ENCODE assay signal across 8 cellular contexts in the genomic region with DNA sequence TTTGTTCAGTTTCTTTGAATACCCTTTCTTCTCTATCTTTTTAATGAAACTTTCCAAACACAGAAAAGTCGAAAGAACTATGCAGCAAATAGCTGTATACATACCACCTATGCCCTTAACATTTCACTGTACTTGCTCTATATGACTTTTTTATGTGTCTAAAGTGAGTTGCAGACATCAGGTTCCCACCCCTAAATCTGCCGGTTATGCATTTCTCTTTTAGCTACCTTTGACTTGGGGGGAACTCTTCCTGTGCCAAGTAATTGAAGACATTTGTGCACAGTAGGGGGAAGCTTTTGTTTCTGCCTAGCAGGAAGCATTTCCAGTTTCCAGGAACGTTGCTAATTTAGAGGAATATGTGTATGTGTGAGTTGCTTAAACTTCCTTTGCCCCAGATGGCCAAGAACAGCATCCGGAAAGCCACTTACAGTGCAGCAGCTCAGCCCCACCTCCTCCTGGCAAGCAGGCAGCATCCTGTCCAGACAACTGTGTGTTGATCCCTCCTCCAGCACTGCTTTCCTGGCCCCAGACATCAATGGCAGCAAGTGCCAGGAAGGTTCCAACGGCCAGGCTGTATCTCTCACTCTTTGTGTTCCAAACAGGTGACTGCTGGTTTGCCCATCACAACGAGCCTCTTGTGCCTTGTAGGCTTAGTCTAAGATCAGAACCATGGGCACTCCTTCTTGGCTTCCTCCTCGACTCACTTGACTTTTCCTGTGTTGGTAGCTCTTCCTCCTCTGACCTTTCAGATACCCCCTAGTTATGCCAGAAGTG. TPM values are rescaled to one million over a fixed set of nuclear protein-coding genes. Genes with fewer than 3 reads are reported as not detected.
A peak's percentile ranks its signal among the peaks of the same experiment; 100 is the strongest.
DNase-seq lines count a peak whose midpoint lies in the region; ATAC-seq and TF ChIP-seq lines count a peak whose summit lies in the region.
"Had no signal": no experiment of that assay in that cellular context is flagged by ENCODE, and none has a peak within 500 bp of the region (broad histone marks: within the 10 kb centered on the region; RNA-seq: fewer than 3 reads in every experiment).

No MANE protein-coding gene starts in this region.

- no peaks in the 10 kb centered on the region for H3K27me3 ChIP-seq in right cardiac atrium (ENCODE audit: control insufficient read depth, insufficient read depth)

- H3K4me3 Mint-ChIP-seq in stimulated activated naive CD8-positive, alpha-beta T cell treated with anti-CD3 and anti-CD28 coated beads, Interleukin-15, Interleukin-2, amounts not matched to agents 100 ng/mL and 50 ng/mL, for 24 hours: peak overlapping the region; percentile 40

- TF ChIP-seq CTCF in HFF-Myc (IDR thresholded peaks at IDR 0.05; ENCODE audit: low read depth, low read length, missing control alignments): no peak

- DNase-seq in HFF-Myc (ENCODE audit: extremely low read depth, low read depth): peak; percentile 37
- peak; percentile 54 to 65 for DNase-seq in activated T-cell treated with anti-CD3 and anti-CD28 coated beads, Interleukin-2, amount 50 U/mL, for 48 hours
- DNase-seq in right cardiac atrium: peak; percentile 79 to 90 (median 82)
- no peak for DNase-seq in stimulated activated CD4-positive, alpha-beta T cell treated with anti-CD3 and anti-CD28 coated beads, Interleukin-4, amount 100 ng/mL, for 24 hours
- DNase-seq: MV-4-11 had no signal

- no peaks in the 10 kb centered on the region for H3K9me3 ChIP-seq in right cardiac atrium (ENCODE audit: control insufficient read depth, low read length)

- intact Hi-C loops in right cardiac atrium (cut with DNase I): no loop called here

- no peaks in the 10 kb centered on the region for H3K27me3 Mint-ChIP-seq in stimulated activated naive CD8-positive, alpha-beta T cell treated with anti-CD3 and anti-CD28 coated beads, Interleukin-15, Interleukin-2, amounts not matched to agents 100 ng/mL and 50 ng/mL, for 24 hours

- peaks cover 2% of the 10 kb centered on the region for H3K4me1 ChIP-seq in right cardiac atrium (ENCODE audit: control insufficient read depth, insufficient read depth, low read length)

- peaks cover 2% of the 10 kb centered on the region for H3K9me3 Mint-ChIP-seq in stimulated activated naive CD8-positive, alpha-beta T cell treated with anti-CD3 and anti-CD28 coated beads, Interleukin-15, Interleukin-2, amounts not matched to agents 100 ng/mL and 50 ng/mL, for 24 hours

- H3K4me1 Mint-ChIP-seq in stimulated activated naive CD8-positive, alpha-beta T cell treated with anti-CD3 and anti-CD28 coated beads, Interleukin-15, Interleukin-2, amounts not matched to agents 100 ng/mL and 50 ng/mL, for 24 hours (ENCODE audit: low read depth): peaks cover 53% of the 10 kb centered on the region

- WGBS in right cardiac atrium: 16% methylated on average over 7 of the region's 7 CpGs

- no peak overlapping the region for H3K4me3 ChIP-seq in HFF-Myc (replicated peaks; ENCODE audit: low read depth, low read length)
- no peak overlapping the region for H3K4me3 ChIP-seq in right cardiac atrium (ENCODE audit: low read length)

- peak overlapping the region; percentile 77 for H3K27ac Mint-ChIP-seq in stimulated activated naive CD8-positive, alpha-beta T cell treated with anti-CD3 and anti-CD28 coated beads, Interleukin-15, Interleukin-2, amounts not matched to agents 100 ng/mL and 50 ng/mL, for 24 hours

- H3K27ac ChIP-seq in right cardiac atrium (ENCODE audit: low read length): peak overlapping the region; percentile 25

- peaks cover 4% of the 10 kb centered on the region for H3K36me3 Mint-ChIP-seq in stimulated activated naive CD8-positive, alpha-beta T cell treated with anti-CD3 and anti-CD28 coated beads, Interleukin-15, Interleukin-2, amounts not matched to agents 100 ng/mL and 50 ng/mL, for 24 hours (ENCODE audit: low read depth)

- ATAC-seq in right cardiac atrium: peak; percentile 96 to 98
- ATAC-seq in GM19035 (IDR thresholded peaks at IDR 0.05; ENCODE audit: unreplicated experiment): no peak
- ATAC-seq in GM18502 (IDR thresholded peaks at IDR 0.05; ENCODE audit: poor library complexity, unreplicated experiment): no peak

RNA-seq across cellular contexts. Expression of gene GRAMD1A, which starts 14.7 kb away (rescaled TPM):
- total RNA-seq in right cardiac atrium: 10 to 100 TPM; 27.9 to 37.4 (median 32.7) TPM
- 32.0 TPM for polyA plus RNA-seq in right cardiac atrium

RNA-seq across cellular contexts. Expression of gene ZNF792, which starts 21.4 kb away (rescaled TPM):
- 1 to 10 TPM; 3.3 to 5.1 (median 4.3) TPM for total RNA-seq in right cardiac atrium
- 1.1 TPM for polyA plus RNA-seq in right cardiac atrium

RNA-seq across cellular contexts. Expression of gene SCN1B, which starts 44.8 kb away (rescaled TPM):
- 100 to 1,000 TPM in 1 of 4 donors, 10 to 100 TPM in 3; 74.3 to 134 (median 87.1) TPM for total RNA-seq in right cardiac atrium
- 89.1 TPM for polyA plus RNA-seq in right cardiac atrium

RNA-seq across cellular contexts. Expression of gene HPN, which starts 56.1 kb away (rescaled TPM):
- 1 to 10 TPM; 3.9 to 7.0 (median 5.0) TPM for total RNA-seq in right cardiac atrium
- 1.5 TPM for polyA plus RNA-seq in right cardiac atrium

RNA-seq across cellular contexts. Expression of gene ZNF30, which starts 58.7 kb away (rescaled TPM):
- total RNA-seq in right cardiac atrium: 1 to 10 TPM; 1.4 to 3.4 (median 3.1) TPM
- 1.8 TPM for polyA plus RNA-seq in right cardiac atrium

Comparison
In these comparisons a context has a peak if more than half of its experiments do, and no peak if none do; other contexts are left out.
1. ATAC-seq: peak in right cardiac atrium (2 of 2); none in GM19035 (single experiment) and GM18502 (single experiment).